ENCODE assay signal across 18 cellular contexts in genomic region chr7:75718390-75719031, GRCh38. TPM values are rescaled to one million over a fixed set of nuclear protein-coding genes. Genes with fewer than 3 reads are reported as not detected.
"Had no signal": no experiment of that assay in that cellular context is flagged by ENCODE, and none has a peak within 500 bp of the region (broad histone marks: within the 10 kb centered on the region; RNA-seq: fewer than 3 reads in every experiment).

No MANE protein-coding gene starts in this region.

- H3K27me3 Mint-ChIP-seq: activated CD8-positive, alpha-beta T cell treated with anti-CD3 and anti-CD28 coated beads for 36 hours had no signal

- H3K9me3 Mint-ChIP-seq: activated CD8-positive, alpha-beta T cell treated with anti-CD3 and anti-CD28 coated beads for 36 hours had no signal

- H3K4me1 ChIP-seq: neural progenitor cell, pancreas had no signal

- H3K36me3 ChIP-seq: neural progenitor cell, pancreas, thyroid gland had no signal

- H3K27ac Mint-ChIP-seq: activated CD8-positive, alpha-beta T cell treated with anti-CD3 and anti-CD28 coated beads for 36 hours; neural progenitor cell had no signal

- DNase-seq: activated CD4-positive, alpha-beta T cell treated with anti-CD3 and anti-CD28 coated beads for 1 hour; activated CD8-positive, alpha-beta memory T cell treated with anti-CD3 and anti-CD28 coated beads, Interleukin-2, amount 50 U/mL, for 4 hours; activated CD8-positive, alpha-beta T cell treated with anti-CD3 and anti-CD28 coated beads for 36 hours; activated naive CD4-positive, alpha-beta T cell treated with Interleukin-2 at 50 U/mL for 16 hours; caudate nucleus; cortex of kidney; effector memory CD4-positive, alpha-beta T cell; left ventricle myocardium superior; mesendoderm; retina; T-helper 9 cell had no signal

- H2AFZ ChIP-seq: neural progenitor cell had no signal

- ATAC-seq: activated CD8-positive, alpha-beta T cell treated with anti-CD3 and anti-CD28 coated beads for 36 hours; left ventricle myocardium superior; pancreas had no signal

- H3K27ac ChIP-seq: neural progenitor cell, pancreas, skin epidermis had no signal

- H3K9ac ChIP-seq: neural progenitor cell had no signal

- H3K4me1 Mint-ChIP-seq: neural progenitor cell had no signal

- H3K4me2 ChIP-seq: neural progenitor cell had no signal

- H3K27me3 ChIP-seq: neural progenitor cell, pancreas, thyroid gland had no signal

- H3K4me3 Mint-ChIP-seq: activated CD8-positive, alpha-beta T cell treated with anti-CD3 and anti-CD28 coated beads for 36 hours; neural progenitor cell had no signal

- H3K9me3 ChIP-seq: pancreas, thyroid gland had no signal

- H3K4me3 ChIP-seq: neural progenitor cell, pancreas, skin epidermis, thyroid gland had no signal

RNA-seq across cellular contexts. Expression of gene CCL26, which starts 53.5 kb away (rescaled TPM):
- total RNA-seq: activated CD8-positive, alpha-beta T cell treated with anti-CD3 and anti-CD28 coated beads for 36 hours; epithelial cell of proximal tubule; left ventricle myocardium superior; myocyte; pancreas; thyroid gland had no signal
- polyA plus RNA-seq: keratinocyte had no signal
